8 cellular contexts compared by ENCODE assay signal in genomic region chr21:32403201-32403701, GRCh38. TPM values are rescaled to one million over a fixed set of nuclear protein-coding genes. Genes with fewer than 3 reads are reported as not detected.
DNase-seq lines count a peak whose midpoint lies in the region; ATAC-seq and TF ChIP-seq lines count a peak whose summit lies in the region.

No MANE protein-coding gene starts in this region.

- H3K27ac ChIP-seq in body of pancreas, result no peak overlapping the region

- H3K4me3 ChIP-seq in body of pancreas, result no peak overlapping the region

- no peak for TF ChIP-seq POLR2A in body of pancreas (IDR thresholded peaks at IDR 0.05)

- no peaks in the 10 kb centered on the region for H3K4me1 ChIP-seq in body of pancreas

- H3K36me3 ChIP-seq in body of pancreas (replicated peaks in 1 of 2; ENCODE audit: insufficient read depth in 1 of 2, low read depth in 2 of 2), result no peaks in the 10 kb centered on the region

- WGBS in body of pancreas, 2 donors, result 8 to 14% methylated on average over 5 of the region's 5 CpGs

- intact Hi-C loops in body of pancreas (cut with DNase I), result no loop called here

- ATAC-seq in body of pancreas (peak; percentile 87), GM21619 (IDR thresholded peaks at IDR 0.05; ENCODE audit: unreplicated experiment) (no peak)

- H3K9me3 ChIP-seq in body of pancreas, result no peaks in the 10 kb centered on the region

- no peaks in the 10 kb centered on the region for H3K27me3 ChIP-seq in body of pancreas

- DNase-seq in GM03348 (ENCODE audit: low spot score), result peak; percentile 86
- peak; percentile 50 for DNase-seq in NCI-H128 (lab: John Stamatoyannopoulos, UW; ENCODE audit: unreplicated experiment)
- peak; percentile 51 for DNase-seq in T-helper 9 cell
- DNase-seq in body of pancreas, result peak; percentile 58 to 75 (median 66)
- DNase-seq in iPS-NIHi11 (ENCODE audit: low spot score), result peak; percentile 79
- DNase-seq in stimulated activated CD4-positive, alpha-beta T cell treated with anti-CD3 and anti-CD28 coated beads, Interleukin-15, amount 100 ng/mL, for 48 hours (ENCODE audit: low read depth in 2 of 2), result peak; percentile 17 to 47
- no peak for DNase-seq in HPDE6-E6E7 (ENCODE audit: extremely low spot score)

- TF ChIP-seq CTCF in body of pancreas (IDR thresholded peaks at IDR 0.05), result peak; percentile 16 to 76 (median 67)

RNA-seq across cellular contexts. Expression of gene EVA1C, which starts 9.3 kb away (rescaled TPM):
- total RNA-seq in body of pancreas, result 10 to 100 TPM; 16.5 to 24.4 TPM

RNA-seq across cellular contexts. Expression of gene URB1, which starts 10.4 kb away (rescaled TPM):
- 10 to 100 TPM; 10.1 to 11.2 TPM for total RNA-seq in body of pancreas
